Comparison of ENCODE assay signal across 22 cellular contexts in the genomic region with DNA sequence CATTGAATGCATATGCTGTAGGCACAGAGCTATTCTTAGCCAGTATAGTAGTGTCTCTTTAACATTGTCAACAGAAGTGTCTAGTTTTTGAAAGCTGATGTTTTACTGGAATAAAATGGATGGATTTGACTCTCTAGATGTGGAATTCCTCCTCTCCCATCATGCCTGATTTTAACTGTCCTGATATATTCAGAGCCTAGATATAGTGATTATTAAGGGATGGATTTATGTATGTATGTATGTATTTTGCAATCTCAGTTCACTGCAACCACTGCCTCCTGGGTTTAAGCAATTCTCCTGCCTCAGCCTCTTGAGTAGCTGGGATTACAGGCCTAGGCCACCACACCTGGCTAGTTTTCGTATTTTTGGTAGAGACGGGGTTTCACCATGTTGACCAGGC.
"Had no signal": no experiment of that assay in that cellular context is flagged by ENCODE, and none has a peak within 500 bp of the region (broad histone marks: within the 10 kb centered on the region; RNA-seq: fewer than 3 reads in every experiment).

No MANE protein-coding gene starts in this region.

- H3K4me1 ChIP-seq: adrenal gland, Peyer's patch had no signal

- H3K4me3 Mint-ChIP-seq: activated CD4-positive, alpha-beta T cell treated with anti-CD3 and anti-CD28 coated beads for 36 hours; activated CD4-positive, alpha-beta T cell treated with anti-CD3 and anti-CD28 coated beads, Interleukin-2, amount 10 ng/mL, durations not matched to agents 7 days and 5 days; activated CD8-positive, alpha-beta T cell treated with anti-CD3 and anti-CD28 coated beads, Interleukin-2, amount 10 ng/mL, durations not matched to agents 7 days and 5 days; activated naive CD4-positive, alpha-beta T cell treated with anti-CD3 and anti-CD28 coated beads for 36 hours; activated T-cell treated with anti-CD3 and anti-CD28 coated beads, Interleukin-2, amount 50 U/mL, for 24 hours; central memory CD8-positive, alpha-beta T cell; T-helper 1 cell treated with Interleukin-12 subunit alpha and Interleukin-12 subunit beta and Interleukin-4 antibody, amounts not matched to agents 30 μg/mL and 1 μg/mL, for 36 hours; T-helper 2 cell treated with Interferon-gamma antibody and Interleukin-4, amounts not matched to agents 5 μg/mL and 100 μg/mL, for 36 hours; WTC11 had no signal

- H3K27ac ChIP-seq: adrenal gland, brain microvascular endothelial cell, Peyer's patch, RWPE1 had no signal

- H3K27ac Mint-ChIP-seq: activated CD4-positive, alpha-beta T cell treated with anti-CD3 and anti-CD28 coated beads for 36 hours; activated CD4-positive, alpha-beta T cell treated with anti-CD3 and anti-CD28 coated beads, Interleukin-2, amount 10 ng/mL, durations not matched to agents 7 days and 5 days; activated CD8-positive, alpha-beta T cell treated with anti-CD3 and anti-CD28 coated beads, Interleukin-2, amount 10 ng/mL, durations not matched to agents 7 days and 5 days; activated naive CD4-positive, alpha-beta T cell treated with anti-CD3 and anti-CD28 coated beads for 36 hours; activated naive CD4-positive, alpha-beta T cell treated with anti-CD3 and anti-CD28 coated beads, Interleukin-2, amount 50 U/mL, for 72 hours; activated T-cell treated with anti-CD3 and anti-CD28 coated beads, Interleukin-2, amount 50 U/mL, for 24 hours; T-helper 1 cell treated with Interleukin-12 subunit alpha and Interleukin-12 subunit beta and Interleukin-4 antibody, amounts not matched to agents 30 μg/mL and 1 μg/mL, for 36 hours; T-helper 2 cell treated with Interferon-gamma antibody and Interleukin-4, amounts not matched to agents 5 μg/mL and 100 μg/mL, for 36 hours; WTC11 had no signal

- H3K27me3 Mint-ChIP-seq: activated CD4-positive, alpha-beta T cell treated with anti-CD3 and anti-CD28 coated beads for 36 hours; activated CD4-positive, alpha-beta T cell treated with anti-CD3 and anti-CD28 coated beads, Interleukin-2, amount 10 ng/mL, durations not matched to agents 7 days and 5 days; activated T-cell treated with anti-CD3 and anti-CD28 coated beads, Interleukin-2, amount 50 U/mL, for 24 hours; central memory CD8-positive, alpha-beta T cell had no signal

- H3K36me3 ChIP-seq: adrenal gland, brain microvascular endothelial cell, MG63, Peyer's patch had no signal

- H3K4me3 ChIP-seq: adrenal gland, MG63, Peyer's patch had no signal

- H3K9me3 ChIP-seq: adrenal gland, MG63, Peyer's patch had no signal

- H3K4me1 Mint-ChIP-seq: activated CD4-positive, alpha-beta T cell treated with anti-CD3 and anti-CD28 coated beads for 36 hours; activated CD4-positive, alpha-beta T cell treated with anti-CD3 and anti-CD28 coated beads, Interleukin-2, amount 10 ng/mL, durations not matched to agents 7 days and 5 days; central memory CD8-positive, alpha-beta T cell had no signal

- H3K9me3 Mint-ChIP-seq: activated CD4-positive, alpha-beta T cell treated with anti-CD3 and anti-CD28 coated beads, Interleukin-2, amount 10 ng/mL, durations not matched to agents 7 days and 5 days; activated naive CD4-positive, alpha-beta T cell treated with anti-CD3 and anti-CD28 coated beads for 36 hours; activated T-cell treated with anti-CD3 and anti-CD28 coated beads, Interleukin-2, amount 50 U/mL, for 24 hours; T-helper 1 cell treated with Interleukin-12 subunit alpha and Interleukin-12 subunit beta and Interleukin-4 antibody, amounts not matched to agents 30 μg/mL and 1 μg/mL, for 36 hours; T-helper 2 cell treated with Interferon-gamma antibody and Interleukin-4, amounts not matched to agents 5 μg/mL and 100 μg/mL, for 36 hours; WTC11 had no signal

- DNase-seq: activated CD4-positive, alpha-beta T cell treated with anti-CD3 and anti-CD28 coated beads for 36 hours; activated CD4-positive, alpha-beta T cell treated with anti-CD3 and anti-CD28 coated beads, Interleukin-2, amount 10 ng/mL, durations not matched to agents 7 days and 5 days; activated CD4-positive, alpha-beta T cell treated with anti-CD3 and anti-CD28 coated beads, Interleukin-2, amount 50 U/mL, for 48 hours; activated CD8-positive, alpha-beta T cell treated with anti-CD3 and anti-CD28 coated beads, Interleukin-2, amount 10 ng/mL, durations not matched to agents 7 days and 5 days; activated gamma-delta T cell treated with Interleukin-2 at 50 U/mL for 16 hours; activated naive CD4-positive, alpha-beta T cell treated with anti-CD3 and anti-CD28 coated beads for 36 hours; activated T-cell treated with anti-CD3 and anti-CD28 coated beads, Interleukin-2, amount 50 U/mL, for 24 hours; adrenal gland; brain microvascular endothelial cell; MG63; NCI-H2029; NCI-H524 treated with DMSO at 0.1 percent for 48 hours; PC-3; Peyer's patch; SIG-M5 had no signal

- H3K36me3 Mint-ChIP-seq: activated naive CD4-positive, alpha-beta T cell treated with anti-CD3 and anti-CD28 coated beads, Interleukin-2, amount 50 U/mL, for 72 hours; WTC11 had no signal

- ATAC-seq: activated CD4-positive, alpha-beta T cell treated with anti-CD3 and anti-CD28 coated beads for 36 hours; activated CD4-positive, CD25-positive, alpha-beta regulatory T cell treated with anti-CD3 and anti-CD28 coated beads, Interleukin-2, amount 50 U/mL, for 24 hours; activated CD8-positive, alpha-beta T cell treated with anti-CD3 and anti-CD28 coated beads, Interleukin-2, amount 10 ng/mL, durations not matched to agents 7 days and 5 days; activated naive CD4-positive, alpha-beta T cell treated with anti-CD3 and anti-CD28 coated beads, Interleukin-2, amount 50 U/mL, for 72 hours had no signal

- H3K27me3 ChIP-seq: adrenal gland, brain microvascular endothelial cell, Peyer's patch had no signal
